16 cellular contexts compared by ENCODE assay signal in genomic region chr6:48928937-48929336, GRCh38.
"Had no signal": no experiment of that assay in that cellular context is flagged by ENCODE, and none has a peak within 500 bp of the region (broad histone marks: within the 10 kb centered on the region; RNA-seq: fewer than 3 reads in every experiment).

No MANE protein-coding gene starts in this region.

- H3K79me2 ChIP-seq: parathyroid adenoma had no signal

- H3K9ac ChIP-seq: parathyroid adenoma had no signal

- H3K27me3 Mint-ChIP-seq: activated CD4-positive, alpha-beta memory T cell treated with anti-CD3 and anti-CD28 coated beads, Interleukin-2, amount 10 ng/mL, durations not matched to agents 7 days and 5 days; activated naive CD8-positive, alpha-beta T cell treated with anti-CD3 and anti-CD28 coated beads, Interleukin-2, amount 50 U/mL, for 24 hours had no signal

- H3K4me3 Mint-ChIP-seq: activated CD4-positive, alpha-beta memory T cell treated with anti-CD3 and anti-CD28 coated beads, Interleukin-2, amount 10 ng/mL, durations not matched to agents 7 days and 5 days; activated naive CD8-positive, alpha-beta T cell treated with anti-CD3 and anti-CD28 coated beads, Interleukin-2, amount 50 U/mL, for 24 hours; activated T-cell treated with anti-CD3 and anti-CD28 coated beads, Interleukin-2, amount 50 U/mL, for 72 hours had no signal

- H3K27me3 ChIP-seq: stomach had no signal

- DNase-seq: activated CD4-positive, alpha-beta memory T cell treated with anti-CD3 and anti-CD28 coated beads, Interleukin-2, amount 10 ng/mL, durations not matched to agents 7 days and 5 days; activated CD8-positive, alpha-beta memory T cell treated with anti-CD3 and anti-CD28 coated beads, Interleukin-2, amount 50 U/mL, for 4 hours; activated naive CD4-positive, alpha-beta T cell; activated naive CD8-positive, alpha-beta T cell treated with anti-CD3 and anti-CD28 coated beads, Interleukin-2, amount 50 U/mL, for 24 hours; activated T-cell treated with anti-CD3 and anti-CD28 coated beads, Interleukin-2, amount 50 U/mL, for 72 hours; effector CD4-positive, alpha-beta T cell; kidney glomerular epithelial cell; retina; stomach; T-helper 9 cell had no signal

- H3K4me1 Mint-ChIP-seq: activated CD4-positive, alpha-beta memory T cell treated with anti-CD3 and anti-CD28 coated beads, Interleukin-2, amount 10 ng/mL, durations not matched to agents 7 days and 5 days; activated naive CD8-positive, alpha-beta T cell treated with anti-CD3 and anti-CD28 coated beads, Interleukin-2, amount 50 U/mL, for 24 hours had no signal

- H3K9me3 ChIP-seq: stomach, thoracic aorta had no signal

- ATAC-seq: activated naive CD8-positive, alpha-beta T cell treated with anti-CD3 and anti-CD28 coated beads, Interleukin-2, amount 50 U/mL, for 24 hours; activated T-cell treated with anti-CD3 and anti-CD28 coated beads, Interleukin-2, amount 50 U/mL, for 72 hours had no signal

- FAIRE-seq: astrocyte, urothelium cell line had no signal

- H3K27ac ChIP-seq: coronary artery, parathyroid adenoma, skin epidermis, stomach, thoracic aorta had no signal

- H3K36me3 ChIP-seq: stomach, thoracic aorta had no signal

- H3K4me1 ChIP-seq: parathyroid adenoma, stomach had no signal

- H3K4me3 ChIP-seq: coronary artery, skin epidermis, stomach, thoracic aorta had no signal

- H3K9me3 Mint-ChIP-seq: activated CD4-positive, alpha-beta memory T cell treated with anti-CD3 and anti-CD28 coated beads, Interleukin-2, amount 10 ng/mL, durations not matched to agents 7 days and 5 days; activated naive CD8-positive, alpha-beta T cell treated with anti-CD3 and anti-CD28 coated beads, Interleukin-2, amount 50 U/mL, for 24 hours had no signal

- H3K27ac Mint-ChIP-seq: activated CD4-positive, alpha-beta memory T cell treated with anti-CD3 and anti-CD28 coated beads, Interleukin-2, amount 10 ng/mL, durations not matched to agents 7 days and 5 days; activated naive CD8-positive, alpha-beta T cell treated with anti-CD3 and anti-CD28 coated beads, Interleukin-2, amount 50 U/mL, for 24 hours; activated T-cell treated with anti-CD3 and anti-CD28 coated beads, Interleukin-2, amount 50 U/mL, for 72 hours had no signal

- H2AFZ ChIP-seq: parathyroid adenoma had no signal
